ENCODE assay signal across 17 cellular contexts in genomic region chr10:79342811-79343541, GRCh38. TPM values are rescaled to one million over a fixed set of nuclear protein-coding genes. Genes with fewer than 3 reads are reported as not detected.
DNase-seq lines count a peak whose midpoint lies in the region; ATAC-seq and TF ChIP-seq lines count a peak whose summit lies in the region.
"Had no signal": no experiment of that assay in that cellular context is flagged by ENCODE, and none has a peak within 500 bp of the region (broad histone marks: within the 10 kb centered on the region; RNA-seq: fewer than 3 reads in every experiment).

No MANE protein-coding gene starts in this region.

- peaks cover 13% of the 10 kb centered on the region for H3K36me3 Mint-ChIP-seq in stimulated activated effector memory CD8-positive, alpha-beta T cell treated with anti-CD3 and anti-CD28 coated beads, Interleukin-12 subunit alpha, Interleukin-12 subunit beta, amount 100 ng/mL, for 72 hours
- H3K36me3 Mint-ChIP-seq: CD4-positive, CD25-positive, alpha-beta regulatory T cell had no signal

- ATAC-seq in stimulated activated effector memory CD8-positive, alpha-beta T cell treated with anti-CD3 and anti-CD28 coated beads, Interleukin-12 subunit alpha, Interleukin-12 subunit beta, amount 100 ng/mL, for 72 hours, result no peak
- no peak for ATAC-seq in left cardiac atrium

- H3K9me3 Mint-ChIP-seq in stimulated activated effector memory CD8-positive, alpha-beta T cell treated with anti-CD3 and anti-CD28 coated beads, Interleukin-12 subunit alpha, Interleukin-12 subunit beta, amount 100 ng/mL, for 72 hours, result no peaks in the 10 kb centered on the region
- H3K9me3 Mint-ChIP-seq: CD4-positive, CD25-positive, alpha-beta regulatory T cell; T-helper 2 cell treated with Interferon-gamma antibody and Interleukin-4, amounts not matched to agents 5 μg/mL and 100 μg/mL, for 36 hours had no signal

- no peak overlapping the region for H3K4me3 ChIP-seq in fibroblast of the aortic adventitia (ENCODE audit: low read depth, low read length)
- H3K4me3 ChIP-seq: suprapubic skin had no signal

- intact Hi-C loops in left cardiac atrium (cut with DNase I), result no loop called here

- H3K27ac Mint-ChIP-seq in stimulated activated effector memory CD8-positive, alpha-beta T cell treated with anti-CD3 and anti-CD28 coated beads, Interleukin-12 subunit alpha, Interleukin-12 subunit beta, amount 100 ng/mL, for 72 hours, result peak overlapping the region; percentile 63
- H3K27ac Mint-ChIP-seq: nephron progenitor cell; T-helper 2 cell treated with Interferon-gamma antibody and Interleukin-4, amounts not matched to agents 5 μg/mL and 100 μg/mL, for 36 hours had no signal

- no peak overlapping the region for H3K4me3 Mint-ChIP-seq in stimulated activated effector memory CD8-positive, alpha-beta T cell treated with anti-CD3 and anti-CD28 coated beads, Interleukin-12 subunit alpha, Interleukin-12 subunit beta, amount 100 ng/mL, for 72 hours
- H3K4me3 Mint-ChIP-seq: nephron progenitor cell; T-helper 2 cell treated with Interferon-gamma antibody and Interleukin-4, amounts not matched to agents 5 μg/mL and 100 μg/mL, for 36 hours had no signal

- peaks cover 32% of the 10 kb centered on the region for H3K4me1 Mint-ChIP-seq in stimulated activated effector memory CD8-positive, alpha-beta T cell treated with anti-CD3 and anti-CD28 coated beads, Interleukin-12 subunit alpha, Interleukin-12 subunit beta, amount 100 ng/mL, for 72 hours

- DNase-seq in NCI-H510A treated with DMSO at 0.1 percent for 48 hours (lab: John Stamatoyannopoulos, UW), result peak; percentile 11
- DNase-seq in NCI-H510A (lab: John Stamatoyannopoulos, UW), result no peak
- peak; percentile 8 for DNase-seq in activated CD8-positive, alpha-beta memory T cell treated with anti-CD3 and anti-CD28 coated beads, Interleukin-2, amount 50 U/mL, for 4 hours
- peak; percentile 38 for DNase-seq in fibroblast of the aortic adventitia (ENCODE audit: low read depth)
- no peak for DNase-seq in stimulated activated effector memory CD8-positive, alpha-beta T cell treated with anti-CD3 and anti-CD28 coated beads, Interleukin-12 subunit alpha, Interleukin-12 subunit beta, amount 100 ng/mL, for 72 hours (ENCODE audit: low spot score in 2 of 2)
- DNase-seq in NCI-H69 (lab: John Stamatoyannopoulos, UW), result no peak
- no peak for DNase-seq in dermis blood vessel endothelial cell
- DNase-seq in left cardiac atrium, result no peak
- DNase-seq: activated CD4-positive, alpha-beta T cell treated with anti-CD3 and anti-CD28 coated beads for 48 hours; CD4-positive, CD25-positive, alpha-beta regulatory T cell; Kasumi-1; NCI-H1436; NCI-H2227 treated with DMSO at 0.1 percent for 48 hours; nephron progenitor cell; retina had no signal

- TF ChIP-seq CTCF in fibroblast of the aortic adventitia (IDR thresholded peaks at IDR 0.05; ENCODE audit: insufficient read depth, low read length), result no peak

RNA-seq across cellular contexts. Expression of gene PPIF, which starts 4.3 kb away (rescaled TPM):
- total RNA-seq in fibroblast of the aortic adventitia (ENCODE audit: low replicate concordance), result 29.6 and 36.1 TPM in 2 replicates
- total RNA-seq in dermis blood vessel endothelial cell, result 14.5 and 23.8 TPM in 2 replicates
- 100 to 1,000 TPM; 110 to 155 TPM for total RNA-seq in left cardiac atrium

Comparison
In these comparisons a context has a peak if more than half of its experiments do, and no peak if none do; other contexts are left out.
1. DNase-seq: peak in NCI-H510A treated with DMSO at 0.1 percent for 48 hours (single experiment), activated CD8-positive, alpha-beta memory T cell treated with anti-CD3 and anti-CD28 coated beads, Interleukin-2, amount 50 U/mL, for 4 hours (single experiment) and fibroblast of the aortic adventitia (single experiment); none in NCI-H510A (single experiment), stimulated activated effector memory CD8-positive, alpha-beta T cell treated with anti-CD3 and anti-CD28 coated beads, Interleukin-12 subunit alpha, Interleukin-12 subunit beta, amount 100 ng/mL, for 72 hours (0 of 2), NCI-H69 (single experiment), dermis blood vessel endothelial cell (single experiment) and left cardiac atrium (single experiment).